ENCODE assay signal across 8 cellular contexts in genomic region chr19:55605207-55605636, GRCh38. TPM values are rescaled to one million over a fixed set of nuclear protein-coding genes. Genes with fewer than 3 reads are reported as not detected.
DNase-seq lines count a peak whose midpoint lies in the region; ATAC-seq and TF ChIP-seq lines count a peak whose summit lies in the region.

No MANE protein-coding gene starts in this region.

- ATAC-seq in GM19035 (IDR thresholded peaks at IDR 0.05; ENCODE audit: unreplicated experiment) (peak; percentile 72), HG03354 (IDR thresholded peaks at IDR 0.05; ENCODE audit: poor library complexity, severe bottlenecking, unreplicated experiment) (peak; percentile 74)

- no peaks in the 10 kb centered on the region for H3K36me3 ChIP-seq in kidney epithelial cell (ENCODE audit: control insufficient read depth, insufficient read depth, low read length)

- DNase-seq in AG20443 (ENCODE audit: low spot score) (peak; percentile 97), NCI-H446 (lab: John Stamatoyannopoulos, UW) (peak; percentile 97 to 99), kidney epithelial cell (ENCODE audit: low read depth) (peak; percentile 84)
- peak; percentile 95 for DNase-seq in activated CD4-positive, CD25-positive, alpha-beta regulatory T cell treated with anti-CD3 and anti-CD28 coated beads, Interleukin-2, amount 50 U/mL, for 16 hours (ENCODE audit: low read depth, low spot score)
- DNase-seq in central memory CD4-positive, alpha-beta T cell = peak; percentile 97
- peak; percentile 97 to 98 for DNase-seq in stimulated activated CD4-positive, alpha-beta T cell treated with anti-CD3 and anti-CD28 coated beads, Interleukin-15, amount 100 ng/mL, for 1 hour (ENCODE audit: low read depth in 1 of 2, low spot score in 1 of 2)

- no peak for TF ChIP-seq CTCF in kidney epithelial cell (IDR thresholded peaks at IDR 0.05; ENCODE audit: insufficient read depth, low read length, poor library complexity, severe bottlenecking)

- no peaks in the 10 kb centered on the region for H3K27me3 ChIP-seq in kidney epithelial cell (ENCODE audit: control insufficient read depth, insufficient read depth, low read length)

- peak overlapping the region; percentile 77 for H3K4me3 ChIP-seq in kidney epithelial cell (ENCODE audit: low read depth, low read length)

RNA-seq across cellular contexts. Expression of gene ZNF865, which starts 0.2 kb away (rescaled TPM):
- 5.6 and 7.6 TPM in 2 replicates for total RNA-seq in kidney epithelial cell

RNA-seq across cellular contexts. Expression of gene ZNF524, which starts 5.1 kb away (rescaled TPM):
- 32.7 and 35.0 TPM in 2 replicates for total RNA-seq in kidney epithelial cell

RNA-seq across cellular contexts. Expression of gene FIZ1, which starts 5.9 kb away (rescaled TPM):
- total RNA-seq in kidney epithelial cell = 8.4 and 9.4 TPM in 2 replicates

RNA-seq across cellular contexts. Expression of gene ZNF784, which starts 19.1 kb away (rescaled TPM):
- 3.6 and 6.3 TPM in 2 replicates for total RNA-seq in kidney epithelial cell

RNA-seq across cellular contexts. Expression of gene ZNF579, which starts 24.6 kb away (rescaled TPM):
- 14.4 and 22.0 TPM in 2 replicates for total RNA-seq in kidney epithelial cell

Comparison
In these comparisons a context has a peak if more than half of its experiments do, and no peak if none do; other contexts are left out.
1. Peak in every context shown above with its lines: DNase-seq, ATAC-seq and H3K4me3 ChIP-seq.